1 cellular context compared by ENCODE assay signal in the genomic region with DNA sequence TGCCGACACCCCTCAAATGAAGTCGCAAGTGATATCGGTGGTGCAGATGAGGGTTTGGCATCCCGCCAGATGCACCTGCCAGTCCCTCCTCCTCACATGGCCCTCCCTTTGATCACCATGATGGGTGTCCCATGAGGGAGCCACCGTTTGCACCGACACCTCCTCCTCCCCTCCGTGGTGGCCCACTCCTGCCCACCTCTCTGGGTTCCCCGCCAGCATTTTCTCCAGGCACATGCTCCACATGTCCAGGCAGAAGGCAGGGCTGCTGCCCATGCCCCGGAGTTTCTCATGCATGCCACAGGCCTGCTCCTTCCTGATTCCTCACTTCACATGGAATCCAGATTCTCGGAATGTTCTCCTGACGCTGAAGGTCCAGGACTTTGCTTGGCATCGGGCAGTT.
A peak's percentile ranks its signal among the peaks of the same experiment; 100 is the strongest.
TF ChIP-seq lines count a peak whose summit lies in the region.

No MANE protein-coding gene starts in this region.

TF ChIP-seq in HEK293, 187 proteins besides CTCF, POLR2A, EP300 and RAD21:
- TF ChIP-seq ZNF366 (tag by site-specific recombination; conservative IDR thresholded peaks at IDR 0.05) (no peak), ZNF654 (tag by site-specific recombination; IDR thresholded peaks at IDR 0.05; ENCODE audit: low read depth) (no peak), ZNF514 (tag by site-specific recombination; IDR thresholded peaks at IDR 0.05) (no peak), TCF7L2 (IDR thresholded peaks at IDR 0.05; ENCODE audit: borderline replicate concordance, low read depth, low read length) (no peak), ZNF707 (tag by site-specific recombination; IDR thresholded peaks at IDR 0.05) (no peak), ZNF561 (tag by site-specific recombination; IDR thresholded peaks at IDR 0.05; ENCODE audit: borderline replicate concordance) (no peak), ZNF19 (tag by site-specific recombination; IDR thresholded peaks at IDR 0.05; ENCODE audit: low read depth) (no peak), BCL11A (tag by site-specific recombination; IDR thresholded peaks at IDR 0.05; ENCODE audit: low read depth) (no peak), ZNF114 (tag by site-specific recombination; IDR thresholded peaks at IDR 0.05) (no peak), ZNF558 (tag by site-specific recombination; IDR thresholded peaks at IDR 0.05) (no peak), ZBTB48 (tag by site-specific recombination; IDR thresholded peaks at IDR 0.05) (no peak), ZFHX2 (tag by site-specific recombination; conservative IDR thresholded peaks at IDR 0.05) (peak; percentile 26; the same call in 1 of the 2 replicates), KLF1 (tag by site-specific recombination; IDR thresholded peaks at IDR 0.05) (no peak), TRIM28 (IDR thresholded peaks at IDR 0.05; ENCODE audit: borderline replicate concordance, low read length) (no peak), ZNF140 (tag by site-specific recombination; IDR thresholded peaks at IDR 0.05) (no peak), ZNF341 (tag by site-specific recombination; IDR thresholded peaks at IDR 0.05; ENCODE audit: low read depth) (no peak)
- TF ChIP-seq, protein P1, sequence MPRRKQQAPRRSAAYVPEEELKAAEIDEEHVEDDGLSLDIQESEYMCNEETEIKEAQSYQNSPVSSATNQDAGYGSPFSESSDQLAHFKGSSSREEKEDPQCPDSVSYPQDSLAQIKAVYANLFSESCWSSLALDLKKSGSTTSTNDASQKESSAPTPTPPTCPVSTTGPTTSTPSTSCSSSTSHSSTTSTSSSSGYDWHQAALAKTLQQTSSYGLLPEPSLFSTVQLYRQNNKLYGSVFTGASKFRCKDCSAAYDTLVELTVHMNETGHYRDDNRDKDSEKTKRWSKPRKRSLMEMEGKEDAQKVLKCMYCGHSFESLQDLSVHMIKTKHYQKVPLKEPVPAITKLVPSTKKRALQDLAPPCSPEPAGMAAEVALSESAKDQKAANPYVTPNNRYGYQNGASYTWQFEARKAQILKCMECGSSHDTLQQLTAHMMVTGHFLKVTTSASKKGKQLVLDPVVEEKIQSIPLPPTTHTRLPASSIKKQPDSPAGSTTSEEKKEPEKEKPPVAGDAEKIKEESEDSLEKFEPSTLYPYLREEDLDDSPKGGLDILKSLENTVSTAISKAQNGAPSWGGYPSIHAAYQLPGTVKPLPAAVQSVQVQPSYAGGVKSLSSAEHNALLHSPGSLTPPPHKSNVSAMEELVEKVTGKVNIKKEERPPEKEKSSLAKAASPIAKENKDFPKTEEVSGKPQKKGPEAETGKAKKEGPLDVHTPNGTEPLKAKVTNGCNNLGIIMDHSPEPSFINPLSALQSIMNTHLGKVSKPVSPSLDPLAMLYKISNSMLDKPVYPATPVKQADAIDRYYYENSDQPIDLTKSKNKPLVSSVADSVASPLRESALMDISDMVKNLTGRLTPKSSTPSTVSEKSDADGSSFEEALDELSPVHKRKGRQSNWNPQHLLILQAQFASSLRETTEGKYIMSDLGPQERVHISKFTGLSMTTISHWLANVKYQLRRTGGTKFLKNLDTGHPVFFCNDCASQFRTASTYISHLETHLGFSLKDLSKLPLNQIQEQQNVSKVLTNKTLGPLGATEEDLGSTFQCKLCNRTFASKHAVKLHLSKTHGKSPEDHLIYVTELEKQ (tag by site-specific recombination; IDR thresholded peaks at IDR 0.05; ENCODE audit: borderline replicate concordance), result no peak
- TF ChIP-seq, protein P2, sequence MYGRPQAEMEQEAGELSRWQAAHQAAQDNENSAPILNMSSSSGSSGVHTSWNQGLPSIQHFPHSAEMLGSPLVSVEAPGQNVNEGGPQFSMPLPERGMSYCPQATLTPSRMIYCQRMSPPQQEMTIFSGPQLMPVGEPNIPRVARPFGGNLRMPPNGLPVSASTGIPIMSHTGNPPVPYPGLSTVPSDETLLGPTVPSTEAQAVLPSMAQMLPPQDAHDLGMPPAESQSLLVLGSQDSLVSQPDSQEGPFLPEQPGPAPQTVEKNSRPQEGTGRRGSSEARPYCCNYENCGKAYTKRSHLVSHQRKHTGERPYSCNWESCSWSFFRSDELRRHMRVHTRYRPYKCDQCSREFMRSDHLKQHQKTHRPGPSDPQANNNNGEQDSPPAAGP (tag by site-specific recombination; IDR thresholded peaks at IDR 0.05), result 0 out of 2 replicates have a peak, but pooled peaks have one; percentile 29
- TF ChIP-seq, protein P3, sequence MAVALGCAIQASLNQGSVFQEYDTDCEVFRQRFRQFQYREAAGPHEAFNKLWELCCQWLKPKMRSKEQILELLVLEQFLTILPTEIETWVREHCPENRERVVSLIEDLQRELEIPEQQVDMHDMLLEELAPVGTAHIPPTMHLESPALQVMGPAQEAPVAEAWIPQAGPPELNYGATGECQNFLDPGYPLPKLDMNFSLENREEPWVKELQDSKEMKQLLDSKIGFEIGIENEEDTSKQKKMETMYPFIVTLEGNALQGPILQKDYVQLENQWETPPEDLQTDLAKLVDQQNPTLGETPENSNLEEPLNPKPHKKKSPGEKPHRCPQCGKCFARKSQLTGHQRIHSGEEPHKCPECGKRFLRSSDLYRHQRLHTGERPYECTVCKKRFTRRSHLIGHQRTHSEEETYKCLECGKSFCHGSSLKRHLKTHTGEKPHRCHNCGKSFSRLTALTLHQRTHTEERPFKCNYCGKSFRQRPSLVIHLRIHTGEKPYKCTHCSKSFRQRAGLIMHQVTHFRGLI (tag by site-specific recombination; IDR thresholded peaks at IDR 0.05), result peak; percentile 83
